19 cellular contexts compared by ENCODE assay signal in genomic region chr2:194567661-194568017, GRCh38.
DNase-seq lines count a peak whose midpoint lies in the region; ATAC-seq lines count a peak whose summit lies in the region.
"Had no signal": no experiment of that assay in that cellular context is flagged by ENCODE, and none has a peak within 500 bp of the region (broad histone marks: within the 10 kb centered on the region; RNA-seq: fewer than 3 reads in every experiment).

No MANE protein-coding gene starts in this region.

- no peak for DNase-seq in stimulated activated CD4-positive, alpha-beta T cell treated with anti-CD3 and anti-CD28 coated beads, Interleukin-2, amount 100 ng/mL, for 24 hours
- no peak for DNase-seq in inferior parietal cortex (ENCODE audit: extremely low spot score)
- DNase-seq in NCI-H2171 treated with DMSO at 0.1 percent for 48 hours (lab: John Stamatoyannopoulos, UW) = no peak
- no peak for DNase-seq in activated CD4-positive, alpha-beta T cell treated with anti-CD3 and anti-CD28 coated beads, Interleukin-2, amount 50 U/mL, for 1 hour
- DNase-seq: activated CD4-positive, alpha-beta T cell treated with anti-CD3 and anti-CD28 coated beads, Interleukin-2, amount 10 ng/mL, durations not matched to agents 7 days and 5 days; DMS79; GM23248; hippocampal formation; NCI-H2029 treated with DMSO at 0.1 percent for 48 hours; nephron progenitor cell; SIG-M5; sigmoid colon; stimulated activated naive CD8-positive, alpha-beta T cell treated with anti-CD3 and anti-CD28 coated beads, Interleukin-15, Interleukin-2, amounts not matched to agents 100 U/mL and 50 U/mL, for 24 hours; uterus had no signal

- ATAC-seq in GM18873 (IDR thresholded peaks at IDR 0.05; ENCODE audit: low FRiP score, unreplicated experiment) (peak; percentile 49), GM21528 (IDR thresholded peaks at IDR 0.05; ENCODE audit: low FRiP score, unreplicated experiment) (peak; percentile 61), HG02970 (IDR thresholded peaks at IDR 0.05; ENCODE audit: low FRiP score, unreplicated experiment) (peak; percentile 38), HG03469 (IDR thresholded peaks at IDR 0.05; ENCODE audit: unreplicated experiment) (peak; percentile 37)
- ATAC-seq: esophagus mucosa; stimulated activated naive CD8-positive, alpha-beta T cell treated with anti-CD3 and anti-CD28 coated beads, Interleukin-15, Interleukin-2, amounts not matched to agents 100 U/mL and 50 U/mL, for 24 hours had no signal
